Comparison of ENCODE assay signal across 11 cellular contexts in the genomic region with DNA sequence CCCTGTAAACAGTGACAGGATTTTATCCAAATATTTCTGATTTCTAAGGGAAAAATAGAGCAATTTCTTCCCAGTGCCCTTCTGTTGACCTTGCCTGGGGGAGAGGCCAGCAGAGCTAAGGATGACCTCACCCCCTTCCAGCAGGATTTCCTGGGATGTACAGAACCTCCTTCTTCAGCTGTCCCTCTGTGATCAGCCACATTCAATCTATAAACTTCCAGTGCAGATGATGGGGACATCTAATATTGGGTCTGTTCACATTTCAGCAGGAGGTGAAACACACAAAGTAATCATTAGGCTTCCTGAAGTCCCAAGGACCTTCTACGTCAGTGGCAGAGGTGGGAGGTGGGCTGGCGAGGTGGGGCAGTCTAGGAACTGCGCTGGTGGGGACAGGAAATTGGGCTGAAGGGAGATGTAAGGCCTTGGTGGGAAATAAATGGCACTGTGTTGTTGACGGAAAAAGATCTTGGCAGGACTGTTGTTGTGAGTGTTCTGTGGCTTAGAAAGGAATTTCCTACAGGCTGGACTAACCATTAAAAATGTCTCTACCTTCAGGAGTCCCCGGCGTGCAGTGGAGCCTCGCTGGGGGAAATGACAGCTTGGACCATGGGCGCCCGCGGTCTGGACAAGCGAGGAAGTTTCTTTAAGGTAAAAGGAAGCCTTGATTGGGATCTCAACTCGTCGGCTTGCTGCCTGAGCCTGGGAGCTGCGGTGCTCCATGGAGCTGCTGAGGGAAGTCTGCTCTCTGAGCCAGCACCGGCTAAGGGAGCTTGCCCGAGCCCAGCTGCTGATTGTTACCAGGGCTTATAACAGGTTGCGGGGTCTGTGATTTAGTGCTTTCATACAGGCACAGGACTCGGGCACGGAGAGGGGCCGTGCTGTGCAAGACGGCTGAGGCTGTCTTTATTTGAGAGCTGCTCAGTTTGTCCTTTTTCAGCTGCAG.
DNase-seq lines count a peak whose midpoint lies in the region; ATAC-seq, FAIRE-seq and TF ChIP-seq lines count a peak whose summit lies in the region.
"Had no signal": no experiment of that assay in that cellular context is flagged by ENCODE, and none has a peak within 500 bp of the region (broad histone marks: within the 10 kb centered on the region; RNA-seq: fewer than 3 reads in every experiment).

No MANE protein-coding gene starts in this region.

- no peaks in the 10 kb centered on the region for H3K27me3 ChIP-seq in endothelial cell of umbilical vein (ENCODE audit: control insufficient read depth in 2 of 2, insufficient read depth in 2 of 2, low read length in 2 of 2)
- no peaks in the 10 kb centered on the region for H3K27me3 ChIP-seq in mucosa of rectum (ENCODE audit: control insufficient read depth in 2 of 2, insufficient read depth in 2 of 2, low read length in 2 of 2)

- H3K4me3 ChIP-seq in endothelial cell of umbilical vein (replicated peaks in 1 of 3; ENCODE audit: insufficient read depth in 1 of 3, low read depth in 1 of 3, low read length in 3 of 3) (peak overlapping the region; percentile 63 to 98 (median 85)), mucosa of rectum (ENCODE audit: low read length in 2 of 2) (peak overlapping the region; percentile 53 to 69)

- peak overlapping the region; percentile 91 for H3K27ac ChIP-seq in endothelial cell of umbilical vein (ENCODE audit: insufficient read depth, low read depth, low read length)
- H3K27ac ChIP-seq in mucosa of rectum (ENCODE audit: low read depth in 2 of 2, low read length in 2 of 2) = peak overlapping the region; percentile 93
- H3K27ac ChIP-seq: KMS-11 had no signal

- ATAC-seq in HG03521 (IDR thresholded peaks at IDR 0.05; ENCODE audit: unreplicated experiment) = no peak
- no peak for ATAC-seq in GM18873 (IDR thresholded peaks at IDR 0.05; ENCODE audit: low FRiP score, unreplicated experiment)

- BruUV-seq in endothelial cell of umbilical vein (replicated peaks; lab: Mats Ljungman, UMichigan) = TSS peak; percentile 5

- intact Hi-C loops in endothelial cell of umbilical vein (cut with micrococcal nuclease) = loop anchor here (1.0 to 2.0 kb wide), 6 partner anchors 43 to 196 kb away; no protein-coding TSS in a partner anchor

- peak; percentile 69 for TF ChIP-seq POLR2A in endothelial cell of umbilical vein (IDR thresholded peaks at IDR 0.05; ENCODE audit: low read depth, low read length)

- H3K79me2 ChIP-seq in endothelial cell of umbilical vein (ENCODE audit: control insufficient read depth, insufficient read depth, low read length) = peaks cover 58% of the 10 kb centered on the region

- FAIRE-seq in endothelial cell of umbilical vein (lab: Jason Lieb, UNC) = peak; percentile 95
- FAIRE-seq: colon had no signal

- H3K9ac ChIP-seq in endothelial cell of umbilical vein (replicated peaks; ENCODE audit: extremely low read depth, insufficient read depth, low read length) (peak overlapping the region; percentile 100), mucosa of rectum (ENCODE audit: low read depth in 1 of 2, low read length in 2 of 2) (peak overlapping the region; percentile 72 to 74)
- H3K9ac ChIP-seq: KMS-11 had no signal

- dilution Hi-C loops in endothelial cell of umbilical vein (cut with MboI; ENCODE audit: extremely low pct_ligation_motif_present, low sequenced_read_pairs) = loop anchor here (5.0 kb wide), 1 partner anchor 72 kb away; no protein-coding TSS in a partner anchor

- H3K9me1 ChIP-seq in endothelial cell of umbilical vein (replicated peaks; ENCODE audit: control insufficient read depth, extremely low read depth, insufficient read depth, low read length) = no peaks in the 10 kb centered on the region

- H2AFZ ChIP-seq in endothelial cell of umbilical vein (ENCODE audit: low read depth, low read length) = no peak overlapping the region

- H3K36me3 ChIP-seq in endothelial cell of umbilical vein (ENCODE audit: control insufficient read depth in 2 of 2, extremely low read depth in 1 of 2, insufficient read depth in 2 of 2, low read length in 2 of 2) (peaks cover 5 to 8% of the 10 kb centered on the region in 2 experiments), mucosa of rectum (ENCODE audit: control insufficient read depth in 2 of 2, insufficient read depth in 2 of 2, low read length in 2 of 2) (peaks cover 11 to 12% of the 10 kb centered on the region in 2 donors)

- DNase-seq in NCI-H1694 (lab: John Stamatoyannopoulos, UW) (peak; percentile 45), NCI-H1694 treated with DMSO at 0.1 percent for 48 hours (lab: John Stamatoyannopoulos, UW) (no peak), endothelial cell of umbilical vein (ENCODE audit: low read depth, low spot score) (peak; percentile 97), NCI-H146 treated with DMSO at 0.1 percent for 48 hours (lab: John Stamatoyannopoulos, UW; ENCODE audit: unreplicated experiment) (no peak), MV-4-11 (lab: John Stamatoyannopoulos, UW) (no peak)
- DNase-seq: CD4-positive, CD25-positive, alpha-beta regulatory T cell had no signal

- H3K9me3 ChIP-seq in endothelial cell of umbilical vein (replicated peaks; ENCODE audit: control insufficient read depth, insufficient read depth, low read length) = no peaks in the 10 kb centered on the region
- H3K9me3 ChIP-seq in mucosa of rectum (ENCODE audit: control insufficient read depth in 2 of 2, low read length in 2 of 2) = no peaks in the 10 kb centered on the region

- POLR2A ChIA-PET in endothelial cell of umbilical vein (lab: Charles Lee) = interaction anchor here (0.6 to 1.6 kb wide), 6 partner anchors 30 to 104 kb away, joined by 3 to 5 read pairs (median 3); no protein-coding TSS in a partner anchor

- no peaks in the 10 kb centered on the region for H4K20me1 ChIP-seq in endothelial cell of umbilical vein (replicated peaks; ENCODE audit: control insufficient read depth, extremely low read depth, insufficient read depth, low read length)

- CTCF ChIA-PET in endothelial cell of umbilical vein (lab: Charles Lee) = interaction anchor here (0.6 to 8.4 kb wide), 13 partner anchors 11 to 196 kb away, joined by 3 to 98 read pairs (median 5); no protein-coding TSS in a partner anchor

- H3K4me1 ChIP-seq in endothelial cell of umbilical vein (ENCODE audit: control insufficient read depth, extremely low read depth, insufficient read depth, low read length) (peaks cover 50% of the 10 kb centered on the region), mucosa of rectum (ENCODE audit: control insufficient read depth in 2 of 2, insufficient read depth in 2 of 2, low read length in 2 of 2) (peaks cover 47 to 60% of the 10 kb centered on the region in 2 donors)

- H3K4me2 ChIP-seq in endothelial cell of umbilical vein (ENCODE audit: insufficient read depth, low read length) = peak overlapping the region; percentile 90
- H3K4me2 ChIP-seq: KMS-11 had no signal

- TF ChIP-seq CTCF in endothelial cell of umbilical vein (IDR thresholded peaks at IDR 0.05; ENCODE audit: extremely low read depth in 1 of 2, insufficient read depth in 1 of 2, low read depth in 1 of 2, low read length in 2 of 2) = no peak

TF ChIP-seq in endothelial cell of umbilical vein, 7 proteins besides CTCF, POLR2A, EP300 and RAD21:
- TF ChIP-seq POLR2AphosphoS5 (IDR thresholded peaks at IDR 0.05; ENCODE audit: insufficient read depth, low read depth, low read length) (peak; percentile 58), EZH2 (IDR thresholded peaks at IDR 0.05; ENCODE audit: borderline replicate concordance, low read depth, low read length, severe bottlenecking) (no peak), GATA2 (IDR thresholded peaks at IDR 0.05; ENCODE audit: insufficient read depth, insufficient read length, low read depth, low read length) (peak; percentile 25), MYC (IDR thresholded peaks at IDR 0.05; ENCODE audit: low read depth, low read length) (no peak), FOS (IDR thresholded peaks at IDR 0.05; ENCODE audit: borderline replicate concordance, insufficient read depth, low read length) (peak; percentile 28), JUN (IDR thresholded peaks at IDR 0.05; ENCODE audit: borderline replicate concordance, insufficient read depth, insufficient read length, low read depth) (peak; percentile 56)
- TF ChIP-seq, protein P1, sequence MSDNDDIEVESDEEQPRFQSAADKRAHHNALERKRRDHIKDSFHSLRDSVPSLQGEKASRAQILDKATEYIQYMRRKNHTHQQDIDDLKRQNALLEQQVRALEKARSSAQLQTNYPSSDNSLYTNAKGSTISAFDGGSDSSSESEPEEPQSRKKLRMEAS (IDR thresholded peaks at IDR 0.05; ENCODE audit: insufficient read depth, insufficient read length) = no peak
TF ChIP-seq in endothelial cell of umbilical vein: peak in this region for 4.

Comparison
In these comparisons a context has a peak if more than half of its experiments do, and no peak if none do; other contexts are left out.
1. DNase-seq: peak in NCI-H1694 (single experiment) and endothelial cell of umbilical vein (single experiment); none in NCI-H1694 treated with DMSO at 0.1 percent for 48 hours (single experiment), NCI-H146 treated with DMSO at 0.1 percent for 48 hours (single experiment) and MV-4-11 (single experiment).